In the genomic region with DNA sequence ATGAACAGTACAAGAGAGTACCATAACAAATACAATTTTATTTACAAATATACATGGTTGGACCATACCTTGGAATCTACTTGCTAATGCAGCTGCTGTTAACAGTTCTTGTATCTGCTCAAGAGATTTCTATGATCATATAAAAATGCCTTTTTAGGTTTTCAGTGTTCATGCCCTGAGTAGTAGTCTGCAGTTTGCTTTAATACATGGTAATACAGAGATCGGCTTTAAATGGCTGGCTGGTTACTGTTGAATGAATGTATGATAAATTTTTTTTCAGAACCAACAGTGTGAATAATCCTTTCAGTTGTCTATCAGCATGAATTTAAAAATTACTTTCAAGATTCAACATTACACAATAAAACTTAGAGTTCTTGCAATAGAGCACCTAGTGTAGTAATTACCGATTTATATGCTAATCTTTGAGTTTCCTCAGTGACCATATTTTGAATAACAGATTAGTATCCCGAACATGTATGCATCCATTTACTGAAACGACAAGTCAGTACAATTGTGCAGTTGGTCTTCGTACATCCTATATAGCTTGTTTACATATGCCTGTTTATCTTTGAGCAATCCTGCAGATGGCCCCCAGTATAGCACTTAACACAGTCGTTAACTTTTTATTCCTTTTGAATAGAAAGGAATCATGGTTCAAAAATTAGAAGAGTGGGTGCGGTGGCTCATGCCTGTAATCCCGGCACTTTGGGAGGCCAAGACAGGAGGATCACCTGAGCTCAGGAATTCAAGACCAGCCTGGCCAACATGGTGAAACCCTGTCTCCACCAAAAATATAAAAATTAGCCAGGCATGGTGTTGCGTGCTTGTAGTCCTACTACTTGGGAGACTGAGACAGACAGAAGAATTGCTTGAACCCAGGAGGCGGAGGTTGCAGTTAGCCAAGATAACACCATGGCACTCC, we compare ENCODE assay signal across 1 cellular context.
TF ChIP-seq lines count a peak whose summit lies in the region.

No MANE protein-coding gene starts in this region.

TF ChIP-seq in endothelial cell of umbilical vein, 7 proteins besides CTCF, POLR2A, EP300 and RAD21:
- TF ChIP-seq POLR2AphosphoS5 (IDR thresholded peaks at IDR 0.05; ENCODE audit: insufficient read depth, low read depth, low read length) (peak; percentile 30), EZH2 (IDR thresholded peaks at IDR 0.05; ENCODE audit: borderline replicate concordance, low read depth, low read length, severe bottlenecking) (no peak), GATA2 (IDR thresholded peaks at IDR 0.05; ENCODE audit: insufficient read depth, insufficient read length, low read depth, low read length) (no peak), FOS (IDR thresholded peaks at IDR 0.05; ENCODE audit: borderline replicate concordance, insufficient read depth, low read length) (no peak), MYC (IDR thresholded peaks at IDR 0.05; ENCODE audit: low read depth, low read length) (no peak), MAX (IDR thresholded peaks at IDR 0.05; ENCODE audit: insufficient read depth, insufficient read length) (no peak), JUN (IDR thresholded peaks at IDR 0.05; ENCODE audit: borderline replicate concordance, insufficient read depth, insufficient read length, low read depth) (no peak)
